8 cellular contexts compared by ENCODE assay signal in genomic region chr1:170664283-170664827, GRCh38. TPM values are rescaled to one million over a fixed set of nuclear protein-coding genes. Genes with fewer than 3 reads are reported as not detected.
DNase-seq lines count a peak whose midpoint lies in the region; ATAC-seq, FAIRE-seq and TF ChIP-seq lines count a peak whose summit lies in the region.

No MANE protein-coding gene starts in this region.

- H3K27ac ChIP-seq in WERI-Rb-1, result no peak overlapping the region
- H3K27ac ChIP-seq in sigmoid colon, result peak overlapping the region; percentile 39 to 75 (median 62)

- intact Hi-C loops in sigmoid colon (cut with DNase I), result no loop called here

- TF ChIP-seq CTCF in WERI-Rb-1 (IDR thresholded peaks at IDR 0.05; ENCODE audit: low read depth, low read length) (no peak), sigmoid colon (IDR thresholded peaks at IDR 0.05) (no peak)

- TF ChIP-seq POLR2A in H54 (IDR thresholded peaks at IDR 0.05; ENCODE audit: low read depth, low read length) (peak; percentile 44), sigmoid colon (IDR thresholded peaks at IDR 0.05) (no peak)

- FAIRE-seq in H54 (lab: Jason Lieb, UNC), result no peak

- H3K4me3 ChIP-seq in WERI-Rb-1 (ENCODE audit: low read depth, low read length), result peak overlapping the region; percentile 63
- H3K4me3 ChIP-seq in sigmoid colon, result peak overlapping the region; percentile 37 to 56 (median 46)

- H3K36me3 ChIP-seq in WERI-Rb-1 (no peaks in the 10 kb centered on the region), sigmoid colon (no peaks in the 10 kb centered on the region)

- H3K9me3 ChIP-seq in WERI-Rb-1 (ENCODE audit: severe bottlenecking), result no peaks in the 10 kb centered on the region
- H3K9me3 ChIP-seq in sigmoid colon, result no peaks in the 10 kb centered on the region

- no peak for TF ChIP-seq EP300 in sigmoid colon (IDR thresholded peaks at IDR 0.05)

- ATAC-seq in GM19467 (IDR thresholded peaks at IDR 0.05; ENCODE audit: unreplicated experiment) (no peak), HG03175 (IDR thresholded peaks at IDR 0.05; ENCODE audit: unreplicated experiment) (no peak)

- H3K27me3 ChIP-seq in WERI-Rb-1 (ENCODE audit: insufficient read depth, low read depth, severe bottlenecking) (no peaks in the 10 kb centered on the region), sigmoid colon (peaks cover 23 to 100% (median 78%) of the 10 kb centered on the region in 3 donors)

- 1 to 3% methylated on average over 42 of the region's 42 CpGs for WGBS in sigmoid colon, 2 donors

- DNase-seq in H54 (ENCODE audit: insufficient read length, low spot score), result peak; percentile 39
- peak; percentile 18 for DNase-seq in WERI-Rb-1
- peak; percentile 59 for DNase-seq in hepatic stellate cell (ENCODE audit: low spot score)
- peak; percentile 66 for DNase-seq in sigmoid colon
- no peak for DNase-seq in SIG-M5 (lab: John Stamatoyannopoulos, UW)
- no peak for DNase-seq in pons (ENCODE audit: low spot score)

- H3K4me1 ChIP-seq in sigmoid colon, result peaks cover 0 to 53% (median 43%) of the 10 kb centered on the region in 4 donors

RNA-seq across cellular contexts. Expression of gene PRRX1, which starts 0.4 kb away (rescaled TPM):
- total RNA-seq in sigmoid colon, result 10 to 100 TPM in 1 of 4 donors, 1 to 10 TPM in 3; 4.3 to 16.6 (median 8.9) TPM
- 1 to 10 TPM in 2 of 3 donors, under 1 TPM in 1; 0.46 to 7.9 (median 3.0) TPM for polyA plus RNA-seq in sigmoid colon

Comparison
In these comparisons a context has a peak if more than half of its experiments do, and no peak if none do; other contexts are left out.
1. DNase-seq: peak in H54 (single experiment), WERI-Rb-1 (single experiment), hepatic stellate cell (single experiment) and sigmoid colon (single experiment); none in SIG-M5 (single experiment) and pons (single experiment).